10 cellular contexts compared by ENCODE assay signal in the genomic region with DNA sequence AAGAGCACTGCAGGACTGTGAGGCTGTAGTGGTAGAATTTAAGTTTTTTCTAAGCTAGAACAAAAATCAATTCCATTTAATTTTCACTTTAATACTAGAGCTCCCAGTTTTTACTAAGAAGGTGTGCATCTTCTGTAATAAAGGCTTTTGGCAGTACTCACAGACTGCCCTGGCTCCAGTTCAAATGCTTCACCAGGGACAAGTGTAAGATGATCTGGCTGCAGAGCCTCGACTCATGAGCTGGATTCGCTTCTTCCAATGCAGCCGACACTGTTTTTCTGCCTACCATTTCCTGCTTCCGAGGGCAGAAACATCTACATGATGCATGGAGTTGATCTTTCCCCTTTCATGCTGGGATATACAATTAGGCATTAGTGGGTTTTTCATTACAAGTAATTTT.
DNase-seq lines count a peak whose midpoint lies in the region; ATAC-seq and TF ChIP-seq lines count a peak whose summit lies in the region.
"Had no signal": no experiment of that assay in that cellular context is flagged by ENCODE, and none has a peak within 500 bp of the region (broad histone marks: within the 10 kb centered on the region; RNA-seq: fewer than 3 reads in every experiment).

No MANE protein-coding gene starts in this region.

- in situ Hi-C loops in astrocyte of the spinal cord (cut with HindIII; ENCODE audit: low sequenced_read_pairs), result no loop called here

- peak; percentile 49 for DNase-seq in DMS79 (lab: John Stamatoyannopoulos, UW)
- peak; percentile 86 for DNase-seq in NCI-H2029 (lab: John Stamatoyannopoulos, UW)
- DNase-seq in astrocyte of the spinal cord (ENCODE audit: low read depth, low spot score), result peak; percentile 82
- peak; percentile 40 for DNase-seq in non-pigmented ciliary epithelial cell (ENCODE audit: low read depth)
- no peak for DNase-seq in NCI-H1930 (lab: John Stamatoyannopoulos, UW)
- no peak for DNase-seq in midbrain (lab: John Stamatoyannopoulos, UW)
- DNase-seq: aorta; CD4-positive, alpha-beta T cell had no signal

- no peak overlapping the region for H3K4me3 ChIP-seq in astrocyte of the spinal cord (ENCODE audit: low read depth, low read length)

- ATAC-seq in GM18873 (IDR thresholded peaks at IDR 0.05; ENCODE audit: low FRiP score, unreplicated experiment) (no peak), GM18520 (IDR thresholded peaks at IDR 0.05; ENCODE audit: unreplicated experiment) (no peak)

- no peak for TF ChIP-seq CTCF in astrocyte of the spinal cord (IDR thresholded peaks at IDR 0.05; ENCODE audit: low read depth, low read length)

Comparison
In these comparisons a context has a peak if more than half of its experiments do, and no peak if none do; other contexts are left out.
1. DNase-seq: peak in DMS79 (single experiment), NCI-H2029 (single experiment), astrocyte of the spinal cord (single experiment) and non-pigmented ciliary epithelial cell (single experiment); none in NCI-H1930 (0 of 2) and midbrain (single experiment).